Comparison of ENCODE assay signal across 15 cellular contexts in the genomic region with DNA sequence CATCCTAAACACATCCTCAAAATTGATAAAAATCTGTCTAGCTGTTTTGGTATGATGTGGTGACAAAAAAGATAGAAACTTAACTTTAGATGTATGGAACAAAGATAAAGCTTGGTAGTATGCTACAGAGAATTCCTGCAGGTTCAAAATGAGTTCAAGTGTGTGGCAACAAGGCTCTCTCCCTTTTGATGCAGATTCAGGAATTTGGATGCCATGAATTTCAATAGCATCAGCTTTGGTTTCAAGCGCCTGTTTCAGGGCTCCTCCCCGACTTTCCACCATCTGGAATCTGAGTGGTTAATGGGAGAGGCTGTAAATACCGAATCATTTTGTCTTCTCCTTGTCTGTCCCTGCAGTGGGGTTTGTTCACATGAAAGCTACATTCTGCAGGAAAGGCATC.
"Had no signal": no experiment of that assay in that cellular context is flagged by ENCODE, and none has a peak within 500 bp of the region (broad histone marks: within the 10 kb centered on the region; RNA-seq: fewer than 3 reads in every experiment).

No MANE protein-coding gene starts in this region.

- H3K9me3 ChIP-seq: gastrocnemius medialis, left lung, transverse colon had no signal

- H3K27ac Mint-ChIP-seq: activated CD4-positive, alpha-beta memory T cell treated with anti-CD3 and anti-CD28 coated beads for 36 hours; activated naive CD8-positive, alpha-beta T cell treated with anti-CD3 and anti-CD28 coated beads for 36 hours; nephron had no signal

- DNase-seq: activated CD4-positive, alpha-beta memory T cell treated with anti-CD3 and anti-CD28 coated beads for 36 hours; activated CD4-positive, alpha-beta T cell treated with anti-CD3 and anti-CD28 coated beads for 1 hour; activated gamma-delta T cell; activated naive CD8-positive, alpha-beta T cell treated with anti-CD3 and anti-CD28 coated beads for 36 hours; activated T-cell treated with anti-CD3 and anti-CD28 coated beads, Interleukin-2, amount 50 U/mL, for 48 hours; aorta; gastrocnemius medialis; left lung; stimulated activated CD4-positive, alpha-beta T cell treated with anti-CD3 and anti-CD28 coated beads, Interleukin-2, amount 100 ng/mL, for 24 hours; stimulated activated naive CD4-positive, alpha-beta T cell; substantia nigra; T-helper 9 cell; transverse colon had no signal

- H3K27ac ChIP-seq: gastrocnemius medialis, left lung, transverse colon had no signal

- H3K27me3 ChIP-seq: gastrocnemius medialis, transverse colon had no signal

- H3K4me1 ChIP-seq: gastrocnemius medialis, left lung had no signal

- H3K36me3 Mint-ChIP-seq: activated CD4-positive, alpha-beta memory T cell treated with anti-CD3 and anti-CD28 coated beads for 36 hours; activated naive CD8-positive, alpha-beta T cell treated with anti-CD3 and anti-CD28 coated beads for 36 hours had no signal

- H3K4me3 ChIP-seq: gastrocnemius medialis, left lung, transverse colon had no signal

- H3K36me3 ChIP-seq: gastrocnemius medialis, left lung, transverse colon had no signal

- H3K9me3 Mint-ChIP-seq: activated CD4-positive, alpha-beta memory T cell treated with anti-CD3 and anti-CD28 coated beads for 36 hours; activated naive CD8-positive, alpha-beta T cell treated with anti-CD3 and anti-CD28 coated beads for 36 hours; nephron had no signal

- ATAC-seq: gastrocnemius medialis, left lung, sciatic nerve had no signal

- H3K4me3 Mint-ChIP-seq: activated CD4-positive, alpha-beta memory T cell treated with anti-CD3 and anti-CD28 coated beads for 36 hours; activated naive CD8-positive, alpha-beta T cell treated with anti-CD3 and anti-CD28 coated beads for 36 hours; nephron had no signal
